1 cellular context compared by ENCODE assay signal in the genomic region with DNA sequence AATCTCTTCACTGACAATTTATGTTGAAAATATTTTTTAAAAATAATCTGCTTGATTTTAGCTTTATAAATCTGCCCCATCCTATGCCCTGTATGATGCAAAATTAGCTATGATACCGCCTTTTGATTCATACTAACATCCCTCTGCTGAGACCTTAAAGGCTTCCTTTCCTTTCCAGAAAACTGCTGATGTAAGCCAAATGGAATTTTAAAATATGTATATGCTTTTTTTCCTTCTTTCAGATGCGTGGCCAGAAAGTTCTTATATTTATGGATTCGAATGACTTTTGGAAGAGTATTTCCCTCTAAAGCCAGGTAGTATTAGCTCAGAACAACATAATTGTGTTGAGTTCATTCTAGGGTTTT.
TF ChIP-seq lines count a peak whose summit lies in the region.

No MANE protein-coding gene starts in this region.

TF ChIP-seq in endothelial cell of umbilical vein, 7 proteins besides CTCF, POLR2A, EP300 and RAD21:
- TF ChIP-seq POLR2AphosphoS5 (IDR thresholded peaks at IDR 0.05; ENCODE audit: insufficient read depth, low read depth, low read length): no peak
